8 cellular contexts compared by ENCODE assay signal in the genomic region with DNA sequence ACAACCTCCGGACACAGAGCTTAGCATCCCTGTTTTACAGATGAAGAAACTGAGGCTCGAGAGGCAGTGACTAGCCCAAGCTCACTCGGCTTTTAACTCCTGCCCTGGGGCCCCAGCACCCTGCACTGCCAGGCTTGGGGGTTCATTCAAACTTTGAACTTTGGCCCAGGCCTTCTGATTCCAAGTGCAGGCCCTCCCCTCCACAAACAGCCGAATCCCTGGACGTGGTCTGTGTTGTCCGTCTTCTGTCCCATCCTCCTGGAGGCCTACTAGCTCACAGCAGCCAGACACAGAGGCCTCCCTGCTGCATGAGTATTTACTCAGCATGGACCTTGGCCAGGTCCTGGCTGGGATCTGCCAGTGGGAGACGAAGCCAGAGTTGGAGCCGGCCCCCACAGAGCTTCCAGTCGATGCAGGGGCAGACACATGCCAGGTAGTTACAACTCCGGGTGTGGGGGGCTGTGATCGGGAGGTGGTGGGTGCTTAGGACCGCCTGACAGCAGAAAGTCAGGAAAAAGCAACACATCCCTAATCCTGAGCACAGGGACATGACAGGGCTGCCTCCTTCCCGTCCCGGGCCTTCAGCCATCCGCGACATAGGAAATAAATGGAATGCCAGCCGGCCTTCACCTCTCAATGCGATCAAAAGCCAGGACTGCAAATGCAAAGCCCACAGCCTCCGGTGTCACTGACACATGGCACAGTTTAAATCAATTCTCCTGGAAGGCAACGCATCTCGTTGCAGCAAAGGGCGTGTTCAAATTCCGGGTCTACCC. TPM values are rescaled to one million over a fixed set of nuclear protein-coding genes. Genes with fewer than 3 reads are reported as not detected.
DNase-seq lines count a peak whose midpoint lies in the region; ATAC-seq, FAIRE-seq and TF ChIP-seq lines count a peak whose summit lies in the region.

No MANE protein-coding gene starts in this region.

- no peak for FAIRE-seq in GM12878 (lab: Jason Lieb, UNC)
- FAIRE-seq in kidney (lab: Jason Lieb, UNC): no peak

- WGBS in GM12878 (ENCODE audit: insufficient coverage, insufficient replicate concordance, low lambda C conversion rate, missing lambda C conversion rate): 80% methylated on average over 22 of the region's 23 CpGs
- 44 to 70% (median 54%) methylated on average over 12 to 23 of the region's 23 CpGs for WGBS in stomach, 5 donors

- peak overlapping the region; percentile 98 for H3K4me2 ChIP-seq in GM12878 (ENCODE audit: control insufficient read depth, insufficient read depth)

- ATAC-seq in GM12878: no peak
- ATAC-seq in HG02840 (IDR thresholded peaks at IDR 0.05; ENCODE audit: low FRiP score, unreplicated experiment): no peak

- no TSS peak for BruUV-seq in GM12878 (replicated peaks; lab: Mats Ljungman, UMichigan)

- in situ Hi-C loops in GM12878 (cut with MboI): no loop called here

- RAD21 ChIA-PET in GM12878 (lab: Charles Lee; ENCODE audit: unreplicated experiment): interaction anchor here (1.9 to 4.0 kb wide), 2 partner anchors 19 to 22 kb away, joined by 9 to 52 read pairs; no protein-coding TSS in a partner anchor

- TF ChIP-seq EP300 in GM12878 (IDR thresholded peaks at IDR 0.05; ENCODE audit: borderline replicate concordance in 1 of 2, control insufficient read depth in 1 of 2, low read depth in 2 of 2, low read length in 2 of 2) (no peak), stomach (IDR thresholded peaks at IDR 0.05) (no peak)

- CTCF ChIA-PET in GM12878 (lab: Yijun Ruan, JAX): interaction anchor here (0.8 to 11.6 kb wide), 4 partner anchors 22 to 64 kb away, joined by 3 to 117 read pairs (median 30); partner anchors contain the start of gene ALDH4A1

- no peaks in the 10 kb centered on the region for H3K27me3 ChIP-seq in GM12878 (replicated peaks in 1 of 2; ENCODE audit: control insufficient read depth in 2 of 2, insufficient read depth in 2 of 2, low read length in 1 of 2)
- H3K27me3 ChIP-seq in stomach: no peaks in the 10 kb centered on the region

- H3K9ac ChIP-seq in GM12878 (ENCODE audit: control insufficient read depth, insufficient read depth, low read length) (peak overlapping the region; percentile 4; the same call in 1 of the 2 replicates), kidney (ENCODE audit: low read length in 2 of 2) (peak overlapping the region in 1 of 2 donors; percentile 42)

- TF ChIP-seq CTCF in GM12878 (IDR thresholded peaks at IDR 0.05 in 2 of 3, conservative IDR thresholded peaks at IDR 0.05 in 1 of 3; ENCODE audit: control insufficient read depth in 2 of 3, extremely low read depth in 1 of 3, insufficient read depth in 1 of 3, low read depth in 3 of 3, low read length in 3 of 3): no peak
- no peak for TF ChIP-seq CTCF in kidney (IDR thresholded peaks at IDR 0.05; ENCODE audit: borderline replicate concordance, extremely low read depth, insufficient read depth)
- no peak for TF ChIP-seq CTCF in stomach (IDR thresholded peaks at IDR 0.05)

- H3K27ac ChIP-seq in GM12878 (ENCODE audit: control insufficient read depth, insufficient read depth): no peak overlapping the region
- peak overlapping the region; percentile 88 to 92 for H3K27ac ChIP-seq in kidney (ENCODE audit: low read depth in 2 of 2, low read length in 2 of 2)
- peak overlapping the region; percentile 16 to 89 (median 80) for H3K27ac ChIP-seq in stomach

- H3K36me3 ChIP-seq in GM12878 (ENCODE audit: control insufficient read depth in 2 of 2, insufficient read depth in 2 of 2, low read length in 1 of 2): no peaks in the 10 kb centered on the region
- no peaks in the 10 kb centered on the region for H3K36me3 ChIP-seq in kidney (ENCODE audit: control insufficient read depth in 1 of 2, insufficient read depth in 2 of 2, low read length in 2 of 2)
- no peaks in the 10 kb centered on the region for H3K36me3 ChIP-seq in stomach

- intact Hi-C loops in GM12878 (cut with micrococcal nuclease; ENCODE audit: unreplicated experiment) (no loop called here), kidney (cut with DNase I) (no loop called here), stomach (cut with DNase I; ENCODE audit: low total_unique reads) (no loop called here)

- H3K79me2 ChIP-seq in GM12878 (ENCODE audit: control insufficient read depth, insufficient read depth, low read length): peaks cover 49% of the 10 kb centered on the region

- 0 out of 2 replicates have a peak overlapping the region, but pooled peaks have one; percentile 73 for H3K4me3 ChIP-seq in GM12878
- H3K4me3 ChIP-seq in kidney (ENCODE audit: low read length in 2 of 2): peak overlapping the region; percentile 20 to 22
- peak overlapping the region; percentile 21 to 37 (median 30) for H3K4me3 ChIP-seq in stomach

- H3K4me1 ChIP-seq in GM12878 (ENCODE audit: control insufficient read depth, insufficient read depth, low read length): peaks cover 64% of the 10 kb centered on the region
- H3K4me1 ChIP-seq in kidney (ENCODE audit: control insufficient read depth in 1 of 2, insufficient read depth in 1 of 2, low read depth in 1 of 2, low read length in 2 of 2): peaks cover 49 to 62% of the 10 kb centered on the region in 2 donors
- H3K4me1 ChIP-seq in stomach: peaks cover 58 to 99% (median 88%) of the 10 kb centered on the region in 4 donors

- H3K9me3 ChIP-seq in GM12878 (replicated peaks; ENCODE audit: control insufficient read depth, insufficient read depth, low read length): no peaks in the 10 kb centered on the region
- no peaks in the 10 kb centered on the region for H3K9me3 ChIP-seq in kidney (ENCODE audit: control insufficient read depth in 1 of 2, low read length in 2 of 2)
- H3K9me3 ChIP-seq in stomach: no peaks in the 10 kb centered on the region

- POLR2A ChIA-PET in GM12878 (lab: Charles Lee): interaction anchor here (1.4 to 5.8 kb wide), 2 partner anchors 20 to 34 kb away, joined by 3 to 96 read pairs; no protein-coding TSS in a partner anchor

- TF ChIP-seq POLR2A in GM12878 (IDR thresholded peaks at IDR 0.05; ENCODE audit: low read depth, low read length) (no peak), stomach (IDR thresholded peaks at IDR 0.05) (no peak)

- DNase-seq in HuH-7.5 (ENCODE audit: low spot score) (peak; percentile 90), GM12878 (ENCODE audit: low read depth, low spot score) (no peak), kidney (peak; percentile 75), stomach (peak; percentile 57), COR-L47 (lab: John Stamatoyannopoulos, UW) (no peak), DMS53 (lab: John Stamatoyannopoulos, UW) (no peak)
- no peak for DNase-seq in activated CD4-positive, alpha-beta T cell treated with anti-CD3 and anti-CD28 coated beads, Interleukin-2, amount 50 U/mL, for 48 hours

- no peaks in the 10 kb centered on the region for H4K20me1 ChIP-seq in GM12878 (ENCODE audit: control insufficient read depth, insufficient read depth)

- no peak overlapping the region for H2AFZ ChIP-seq in GM12878 (ENCODE audit: control insufficient read depth, low read depth, low read length)

- no peak for TF ChIP-seq RAD21 in GM12878 (IDR thresholded peaks at IDR 0.05; ENCODE audit: insufficient read depth, low read depth, low read length)

- SMC1A ChIA-PET in GM12878 (lab: Charles Lee; ENCODE audit: uncharacterized antibody, unreplicated experiment): interaction anchor here (0.6 to 4.0 kb wide), 3 partner anchors 8 to 363 kb away, joined by 3 to 18 read pairs (median 3); no protein-coding TSS in a partner anchor

TF ChIP-seq in GM12878, 131 proteins besides CTCF, POLR2A, EP300 and RAD21 (continues in another document):
- TF ChIP-seq GABPA (IDR thresholded peaks at IDR 0.05; ENCODE audit: low read depth): no peak
- no peak for TF ChIP-seq IKZF1 (conservative IDR thresholded peaks at IDR 0.05)

RNA-seq across cellular contexts. Expression of gene IFFO2, which starts 7.4 kb away (rescaled TPM):
- 9.6 and 13.0 TPM in 2 replicates for total RNA-seq in GM12878 (2013; cell fraction: nucleolus; rRNA removed)
- total RNA-seq in GM12878 (2014; rRNA removed) (15.0 and 16.0 TPM in 2 replicates), GM12878 (2014; rRNA removed; fragmentation: Illumina TruSeq; extraction: Trizol) (7.7 and 8.1 TPM in 2 replicates), GM12878 (2021) (18.4 and 20.5 TPM in 2 replicates), kidney (23.1 TPM), stomach (10 to 100 TPM in 2 of 5 donors, 1 to 10 TPM in 2, under 1 TPM in 1; 0.58 to 47.8 (median 7.7) TPM)
- polyA plus RNA-seq in GM12878 (2011; ENCODE audit: low read depth): 3.6 TPM
- polyA plus RNA-seq in GM12878 (2011; rRNA removed) (2.7 and 5.7 TPM in 2 replicates), GM12878 (2014; fragmentation: Illumina TruSeq; extraction: Trizol) (8.6 and 9.1 TPM in 2 replicates), GM12878 (2014; fragmentation: Nextera tagmentation; extraction: Ambion mirVana) (1 to 10 TPM; 1.2 to 1.9 TPM), GM12878 (2014; rRNA removed) (11.1 and 14.9 TPM in 2 replicates), GM12878 (2016; fragmentation: Nextera tagmentation; extraction: Ambion mirVana) (1 to 10 TPM; 2.8 to 5.5 TPM), kidney (ENCODE audit: insufficient read depth, low read depth, low replicate concordance) (7.5 TPM), stomach (1 to 10 TPM in 2 of 3 donors, under 1 TPM in 1; 0.92 to 5.1 (median 3.4) TPM)
- polyA plus RNA-seq in GM12878 (2011; cell fraction: cytosol; rRNA removed): 14.6 and 20.7 TPM in 2 replicates
- 10.7 and 12.4 TPM in 2 replicates for polyA plus RNA-seq in GM12878 (2011; cell fraction: nucleus; rRNA removed)
- 8.3 and 8.4 TPM in 2 replicates for polyA plus RNA-seq in GM12878 (2012)
- 10.1 and 13.3 TPM in 2 replicates for polyA minus RNA-seq in GM12878 (2011; rRNA and poly(A)+ RNA removed)
- polyA minus RNA-seq in GM12878 (2011; cell fraction: cytosol; rRNA and poly(A)+ RNA removed): 5.2 and 7.2 TPM in 2 replicates
- polyA minus RNA-seq in GM12878 (2011; cell fraction: nucleus; rRNA and poly(A)+ RNA removed): 1.3 and 3.7 TPM in 2 replicates

RNA-seq across cellular contexts. Expression of gene ALDH4A1, which starts 46.7 kb away (rescaled TPM):
- 4.4 and 6.2 TPM in 2 replicates for total RNA-seq in GM12878 (2013; cell fraction: nucleolus; rRNA removed)
- 12.2 and 15.0 TPM in 2 replicates for total RNA-seq in GM12878 (2014; rRNA removed)
- 5.0 and 6.6 TPM in 2 replicates for total RNA-seq in GM12878 (2014; rRNA removed; fragmentation: Illumina TruSeq; extraction: Trizol)
- total RNA-seq in GM12878 (2021): 13.1 and 13.8 TPM in 2 replicates
- 3.3 TPM for polyA plus RNA-seq in GM12878 (2011; ENCODE audit: low read depth)
- polyA plus RNA-seq in GM12878 (2011; rRNA removed): 5.8 and 17.5 TPM in 2 replicates
- 21.8 and 36.4 TPM in 2 replicates for polyA plus RNA-seq in GM12878 (2011; cell fraction: cytosol; rRNA removed)
- polyA plus RNA-seq in GM12878 (2011; cell fraction: nucleus; rRNA removed): 39.4 and 47.2 TPM in 2 replicates
- polyA plus RNA-seq in GM12878 (2012): 7.6 and 8.0 TPM in 2 replicates
- 1.6 and 5.9 TPM in 2 replicates for polyA plus RNA-seq in GM12878 (2014; fragmentation: Illumina TruSeq; extraction: Trizol)
- polyA plus RNA-seq in GM12878 (2014; fragmentation: Nextera tagmentation; extraction: Ambion mirVana): under 1 TPM; 0.06 to 0.53 TPM
- polyA plus RNA-seq in GM12878 (2014; rRNA removed): 14.0 and 21.6 TPM in 2 replicates
- 10 to 100 TPM; 24.3 to 25.5 TPM for polyA plus RNA-seq in GM12878 (2016; fragmentation: Nextera tagmentation; extraction: Ambion mirVana)
- polyA minus RNA-seq in GM12878 (2011; rRNA and poly(A)+ RNA removed): 7.2 and 16.3 TPM in 2 replicates
- polyA minus RNA-seq in GM12878 (2011; cell fraction: cytosol; rRNA and poly(A)+ RNA removed): 6.3 and 7.8 TPM in 2 replicates
- polyA minus RNA-seq in GM12878 (2011; cell fraction: nucleus; rRNA and poly(A)+ RNA removed): 6.4 and 14.3 TPM in 2 replicates
- total RNA-seq in kidney: 49.3 TPM
- polyA plus RNA-seq in kidney (ENCODE audit: insufficient read depth, low read depth, low replicate concordance): 352 TPM
- 10 to 100 TPM in 1 of 5 donors, 1 to 10 TPM in 4; 3.5 to 11.0 (median 7.6) TPM for total RNA-seq in stomach
- polyA plus RNA-seq in stomach: 10 to 100 TPM in 2 of 3 donors, 1 to 10 TPM in 1; 6.7 to 16.0 (median 11.1) TPM

Comparison
In these comparisons a context has a peak if more than half of its experiments do, and no peak if none do; other contexts are left out.
1. DNase-seq: peak in HuH-7.5 (single experiment), kidney (single experiment) and stomach (single experiment); none in GM12878 (single experiment), COR-L47 (single experiment), activated CD4-positive, alpha-beta T cell treated with anti-CD3 and anti-CD28 coated beads, Interleukin-2, amount 50 U/mL, for 48 hours (0 of 2) and DMS53 (single experiment).
2. H3K4me3 ChIP-seq: peak in every context shown above with its lines; median percentile 73 in GM12878; 30 in stomach; 21 in kidney.